8 cellular contexts compared by ENCODE assay signal in genomic region chr3:68876112-68876713, GRCh38. TPM values are rescaled to one million over a fixed set of nuclear protein-coding genes. Genes with fewer than 3 reads are reported as not detected.
DNase-seq lines count a peak whose midpoint lies in the region; ATAC-seq and TF ChIP-seq lines count a peak whose summit lies in the region.

No MANE protein-coding gene starts in this region.

- peak; percentile 84 for TF ChIP-seq CTCF in BJ (IDR thresholded peaks at IDR 0.05; ENCODE audit: insufficient read depth, low read depth, low read length)
- TF ChIP-seq CTCF in GM13976 (IDR thresholded peaks at IDR 0.05; ENCODE audit: borderline replicate concordance, control extremely low read depth, extremely low read depth, insufficient read depth, missing control alignments) = peak; percentile 70
- TF ChIP-seq CTCF in esophagus muscularis mucosa (IDR thresholded peaks at IDR 0.05) = peak; percentile 73 to 85 (median 77)
- peak; percentile 87 to 97 (median 93) for TF ChIP-seq CTCF in nephron (IDR thresholded peaks at IDR 0.05; ENCODE audit: unreplicated experiment in 3 of 3)

- TF ChIP-seq POLR2A in esophagus muscularis mucosa (IDR thresholded peaks at IDR 0.05; ENCODE audit: low read depth) = no peak

- POLR2A ChIA-PET in BJ (lab: Charles Lee) = no interaction called here

- H3K36me3 ChIP-seq in BJ (ENCODE audit: control insufficient read depth, insufficient read depth, low read length) (no peaks in the 10 kb centered on the region), esophagus muscularis mucosa (no peaks in the 10 kb centered on the region)

- no peaks in the 10 kb centered on the region for H3K4me1 Mint-ChIP-seq in nephron
- no peaks in the 10 kb centered on the region for H3K4me1 Mint-ChIP-seq in activated T-helper 1 cell treated with anti-CD3 and anti-CD28 coated beads, Interleukin-12 subunit alpha, Interleukin-12 subunit beta, Interleukin-2, Interleukin-4 antibody, amounts not matched to agents 30 ng/mL and 10 ng/mL and 1 ng/mL, durations not matched to agents 14 hours and 24 hours and 36 hours (ENCODE audit: low read depth)

- no peak overlapping the region for H3K4me3 Mint-ChIP-seq in nephron
- no peak overlapping the region for H3K4me3 Mint-ChIP-seq in activated T-helper 1 cell treated with anti-CD3 and anti-CD28 coated beads, Interleukin-12 subunit alpha, Interleukin-12 subunit beta, Interleukin-2, Interleukin-4 antibody, amounts not matched to agents 30 ng/mL and 10 ng/mL and 1 ng/mL, durations not matched to agents 14 hours and 24 hours and 36 hours

- DNase-seq in BJ (ENCODE audit: low read depth) = peak; percentile 15
- DNase-seq in GM13976 (ENCODE audit: low spot score) = peak; percentile 26
- peak; percentile 31 for DNase-seq in NCI-H1092 treated with DMSO at 0.1 percent for 48 hours (lab: John Stamatoyannopoulos, UW)
- peak; percentile 9 for DNase-seq in T1000 (lab: John Stamatoyannopoulos, UW)
- no peak for DNase-seq in esophagus muscularis mucosa (ENCODE audit: extremely low spot score)
- no peak for DNase-seq in activated T-helper 1 cell treated with anti-CD3 and anti-CD28 coated beads, Interleukin-12 subunit alpha, Interleukin-12 subunit beta, Interleukin-2, Interleukin-4 antibody, amounts not matched to agents 30 ng/mL and 10 ng/mL and 1 ng/mL, durations not matched to agents 14 hours and 24 hours and 36 hours (ENCODE audit: low spot score)

- H3K27me3 Mint-ChIP-seq in nephron (ENCODE audit: low read depth) = peaks cover 4% of the 10 kb centered on the region
- H3K27me3 Mint-ChIP-seq in activated T-helper 1 cell treated with anti-CD3 and anti-CD28 coated beads, Interleukin-12 subunit alpha, Interleukin-12 subunit beta, Interleukin-2, Interleukin-4 antibody, amounts not matched to agents 30 ng/mL and 10 ng/mL and 1 ng/mL, durations not matched to agents 14 hours and 24 hours and 36 hours (ENCODE audit: insufficient read depth) = peaks cover 13% of the 10 kb centered on the region

- in situ Hi-C loops in GM13976 (cut with MboI; ENCODE audit: low sequenced_read_pairs, unreplicated experiment) = loop anchor here (25.0 kb wide), 3 partner anchors 1514 to 1914 kb away; no protein-coding TSS in a partner anchor

- peaks cover 5% of the 10 kb centered on the region for H3K9me3 Mint-ChIP-seq in nephron
- H3K9me3 Mint-ChIP-seq in activated T-helper 1 cell treated with anti-CD3 and anti-CD28 coated beads, Interleukin-12 subunit alpha, Interleukin-12 subunit beta, Interleukin-2, Interleukin-4 antibody, amounts not matched to agents 30 ng/mL and 10 ng/mL and 1 ng/mL, durations not matched to agents 14 hours and 24 hours and 36 hours = no peaks in the 10 kb centered on the region

- no peaks in the 10 kb centered on the region for H3K36me3 Mint-ChIP-seq in nephron (ENCODE audit: low read depth)
- H3K36me3 Mint-ChIP-seq in activated T-helper 1 cell treated with anti-CD3 and anti-CD28 coated beads, Interleukin-12 subunit alpha, Interleukin-12 subunit beta, Interleukin-2, Interleukin-4 antibody, amounts not matched to agents 30 ng/mL and 10 ng/mL and 1 ng/mL, durations not matched to agents 14 hours and 24 hours and 36 hours (ENCODE audit: low read depth) = no peaks in the 10 kb centered on the region

- TF ChIP-seq EP300 in esophagus muscularis mucosa (IDR thresholded peaks at IDR 0.05) = no peak

- no peaks in the 10 kb centered on the region for H3K4me1 ChIP-seq in esophagus muscularis mucosa

- H3K4me3 ChIP-seq in BJ (ENCODE audit: low read depth, low read length) (no peak overlapping the region), esophagus muscularis mucosa (no peak overlapping the region)

- 20% methylated on average over 6 of the region's 6 CpGs for WGBS in esophagus muscularis mucosa

- CTCF ChIA-PET in BJ (lab: Yijun Ruan, JAX) = interaction anchor here (0.6 to 4.6 kb wide), 16 partner anchors 8 to 1945 kb away, joined by 3 to 48 read pairs (median 5); no protein-coding TSS in a partner anchor

- H3K27ac Mint-ChIP-seq in nephron = no peak overlapping the region
- no peak overlapping the region for H3K27ac Mint-ChIP-seq in activated T-helper 1 cell treated with anti-CD3 and anti-CD28 coated beads, Interleukin-12 subunit alpha, Interleukin-12 subunit beta, Interleukin-2, Interleukin-4 antibody, amounts not matched to agents 30 ng/mL and 10 ng/mL and 1 ng/mL, durations not matched to agents 14 hours and 24 hours and 36 hours

- H3K27me3 ChIP-seq in BJ (ENCODE audit: control insufficient read depth, insufficient read depth, low read length) (no peaks in the 10 kb centered on the region; the same call in 1 of the 2 replicates), esophagus muscularis mucosa (peaks cover 0 to 4% (median 0%) of the 10 kb centered on the region in 4 donors)

- no peak overlapping the region for H3K27ac ChIP-seq in esophagus muscularis mucosa (replicated peaks in 1 of 4)

- intact Hi-C loops in esophagus muscularis mucosa (cut with DNase I) = loop anchor here (10.0 kb wide), 2 partner anchors 1761 to 1941 kb away; no protein-coding TSS in a partner anchor
- intact Hi-C loops in activated T-helper 1 cell treated with anti-CD3 and anti-CD28 coated beads, Interleukin-12 subunit alpha, Interleukin-12 subunit beta, Interleukin-2, Interleukin-4 antibody, amounts not matched to agents 30 ng/mL and 10 ng/mL and 1 ng/mL, durations not matched to agents 14 hours and 24 hours and 36 hours (cut with micrococcal nuclease) = loop anchor here (1.0 to 2.0 kb wide), 4 partner anchors 1495 to 1938 kb away; no protein-coding TSS in a partner anchor

- no peaks in the 10 kb centered on the region for H3K9me3 ChIP-seq in esophagus muscularis mucosa

- ATAC-seq in HG02678 (IDR thresholded peaks at IDR 0.05; ENCODE audit: unreplicated experiment) = peak; percentile 88

RNA-seq across cellular contexts. Expression of gene TAFA4, which starts 56.1 kb away (rescaled TPM):
- polyA plus RNA-seq in BJ (2011; rRNA removed) = not detected in 2 replicates
- polyA minus RNA-seq in BJ (2011; rRNA and poly(A)+ RNA removed) = not detected in 2 replicates
- not detected for total RNA-seq in esophagus muscularis mucosa
- not detected in 2 replicates for total RNA-seq in activated T-helper 1 cell treated with anti-CD3 and anti-CD28 coated beads, Interleukin-12 subunit alpha, Interleukin-12 subunit beta, Interleukin-2, Interleukin-4 antibody, amounts not matched to agents 30 ng/mL and 10 ng/mL and 1 ng/mL, durations not matched to agents 14 hours and 24 hours and 36 hours

Comparison
In these comparisons a context has a peak if more than half of its experiments do, and no peak if none do; other contexts are left out.
1. DNase-seq: peak in BJ (single experiment), GM13976 (single experiment), NCI-H1092 treated with DMSO at 0.1 percent for 48 hours (single experiment) and T1000 (single experiment); none in esophagus muscularis mucosa (single experiment) and activated T-helper 1 cell treated with anti-CD3 and anti-CD28 coated beads, Interleukin-12 subunit alpha, Interleukin-12 subunit beta, Interleukin-2, Interleukin-4 antibody, amounts not matched to agents 30 ng/mL and 10 ng/mL and 1 ng/mL, durations not matched to agents 14 hours and 24 hours and 36 hours (single experiment).
2. Peak in every context shown above with its lines, with median percentiles within 50 percentile points of each other: CTCF ChIP-seq.